8 cellular contexts compared by ENCODE assay signal in genomic region chr1:244730153-244730933, GRCh38.
DNase-seq lines count a peak whose midpoint lies in the region; ATAC-seq and TF ChIP-seq lines count a peak whose summit lies in the region.

No MANE protein-coding gene starts in this region.

- peaks cover 4% of the 10 kb centered on the region for H3K9me3 Mint-ChIP-seq in chondrocyte (ENCODE audit: low read depth)

- DNase-seq in AG09309 (ENCODE audit: low read depth) (no peak), chondrocyte (ENCODE audit: low spot score) (no peak), kidney glomerular epithelial cell (lab: John Stamatoyannopoulos, UW) (peak; percentile 56), AML-193 (lab: John Stamatoyannopoulos, UW) (no peak)
- DNase-seq in stimulated activated CD4-positive, alpha-beta T cell treated with anti-CD3 and anti-CD28 coated beads, Interleukin-15, amount 100 ng/mL, for 24 hours = peak; percentile 49

- no peaks in the 10 kb centered on the region for H3K36me3 Mint-ChIP-seq in chondrocyte (ENCODE audit: low read depth)

- H3F3A ChIP-seq in SU-DHL-6 (ENCODE audit: insufficient read depth) = peaks cover 69% of the 10 kb centered on the region

- H3K9ac ChIP-seq in SU-DHL-6 (ENCODE audit: low read length) = peak overlapping the region; percentile 90

- no peaks in the 10 kb centered on the region for H3K9me2 ChIP-seq in SU-DHL-6 (replicated peaks; ENCODE audit: insufficient read depth, low read length)

- H3K27me3 ChIP-seq in SU-DHL-6 (ENCODE audit: low read length) = no peaks in the 10 kb centered on the region

- no peaks in the 10 kb centered on the region for H4K20me1 ChIP-seq in SU-DHL-6 (ENCODE audit: low read depth, low read length)

- peaks cover 5% of the 10 kb centered on the region; the same call in 1 of the 2 replicates for H3K79me2 ChIP-seq in SU-DHL-6 (ENCODE audit: insufficient read depth, low read length)

- no peaks in the 10 kb centered on the region for H3K36me3 ChIP-seq in SU-DHL-6 (ENCODE audit: low read length)

- ATAC-seq in GM21526 (IDR thresholded peaks at IDR 0.05; ENCODE audit: low FRiP score, unreplicated experiment) (peak; percentile 41), HG02610 (IDR thresholded peaks at IDR 0.05; ENCODE audit: unreplicated experiment) (no peak)

- TF ChIP-seq CTCF in AG09309 (IDR thresholded peaks at IDR 0.05; ENCODE audit: control insufficient read depth, insufficient read depth, low read depth, low read length, missing control alignments) (no peak), SU-DHL-6 (IDR thresholded peaks at IDR 0.05; ENCODE audit: insufficient read depth, low read length, poor library complexity, severe bottlenecking) (no peak), chondrocyte (IDR thresholded peaks at IDR 0.05) (peak; percentile 26)

- peak overlapping the region; percentile 100 for H3K27ac ChIP-seq in SU-DHL-6 (ENCODE audit: low read depth, low read length)

- H2AFZ ChIP-seq in SU-DHL-6 (ENCODE audit: low read depth, low read length, severe bottlenecking) = peak overlapping the region; percentile 2

- peaks cover 9% of the 10 kb centered on the region for H3K4me1 Mint-ChIP-seq in chondrocyte (ENCODE audit: low read depth)

- H3K9me3 ChIP-seq in SU-DHL-6 (ENCODE audit: insufficient read depth, low read length) = no peaks in the 10 kb centered on the region

- H3K4me3 Mint-ChIP-seq in chondrocyte (ENCODE audit: unreplicated experiment) = peak overlapping the region; percentile 72

- H3K27me3 Mint-ChIP-seq in chondrocyte (ENCODE audit: low read depth) = no peaks in the 10 kb centered on the region

- H3K27ac Mint-ChIP-seq in chondrocyte (ENCODE audit: unreplicated experiment) = no peak overlapping the region

- H3K4me2 ChIP-seq in SU-DHL-6 (ENCODE audit: low read depth, low read length, poor library complexity, severe bottlenecking) = peak overlapping the region; percentile 82

- H3K4me3 ChIP-seq in AG09309 (ENCODE audit: control insufficient read depth, low read depth, low read length) = peak overlapping the region; percentile 51
- H3K4me3 ChIP-seq in SU-DHL-6 (ENCODE audit: insufficient read depth, low read length, poor library complexity, severe bottlenecking) = peak overlapping the region; percentile 44

Comparison
In these comparisons a context has a peak if more than half of its experiments do, and no peak if none do; other contexts are left out.
1. DNase-seq: peak in kidney glomerular epithelial cell (single experiment) and stimulated activated CD4-positive, alpha-beta T cell treated with anti-CD3 and anti-CD28 coated beads, Interleukin-15, amount 100 ng/mL, for 24 hours (single experiment); none in AG09309 (single experiment), chondrocyte (single experiment) and AML-193 (0 of 2).